ENCODE assay signal across 10 cellular contexts in the genomic region with DNA sequence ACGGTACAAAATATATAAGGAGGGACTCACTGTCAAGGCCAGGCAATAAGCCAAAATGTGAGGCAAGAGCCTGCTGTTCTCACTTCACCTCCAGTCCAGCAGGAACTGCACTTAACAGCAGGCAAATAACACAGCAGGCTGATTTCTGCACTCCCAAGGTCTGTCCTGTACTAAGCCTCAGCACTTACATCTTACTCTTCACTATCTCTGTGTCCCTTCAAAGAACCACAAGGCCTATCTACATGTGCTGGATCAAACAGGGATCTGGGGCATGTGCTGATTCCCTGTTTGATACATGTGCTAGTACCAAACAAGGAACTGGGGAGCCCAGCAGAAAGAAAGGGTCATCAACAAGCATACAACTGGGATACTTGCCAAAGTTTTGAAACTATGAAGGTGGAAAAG. TPM values are rescaled to one million over a fixed set of nuclear protein-coding genes. Genes with fewer than 3 reads are reported as not detected.
DNase-seq lines count a peak whose midpoint lies in the region; ATAC-seq and TF ChIP-seq lines count a peak whose summit lies in the region.
"Had no signal": no experiment of that assay in that cellular context is flagged by ENCODE, and none has a peak within 500 bp of the region (broad histone marks: within the 10 kb centered on the region; RNA-seq: fewer than 3 reads in every experiment).

No MANE protein-coding gene starts in this region.

- no peak overlapping the region for H3K4me3 Mint-ChIP-seq in activated CD4-positive, alpha-beta T cell treated with anti-CD3 and anti-CD28 coated beads for 36 hours

- TF ChIP-seq CTCF in AG04449 (IDR thresholded peaks at IDR 0.05; ENCODE audit: insufficient read depth, low read length, missing control alignments) (no peak), colonic mucosa (IDR thresholded peaks at IDR 0.05) (no peak), mucosa of descending colon (IDR thresholded peaks at IDR 0.05) (no peak)

- no peaks in the 10 kb centered on the region for H3K27me3 ChIP-seq in colonic mucosa

- H3K4me1 Mint-ChIP-seq in activated CD4-positive, alpha-beta T cell treated with anti-CD3 and anti-CD28 coated beads for 36 hours = no peaks in the 10 kb centered on the region

- H3K4me3 ChIP-seq in AG04449 (ENCODE audit: low read depth, low read length) (no peak overlapping the region), colonic mucosa (no peak overlapping the region), mucosa of descending colon (no peak overlapping the region)

- H3K27ac Mint-ChIP-seq in activated CD4-positive, alpha-beta T cell treated with anti-CD3 and anti-CD28 coated beads for 36 hours = no peak overlapping the region

- CTCF ChIA-PET in AG04449 (lab: Yijun Ruan, JAX) = interaction anchor here (0.9 kb wide), 1 partner anchor 18 kb away, joined by 4 read pairs; no protein-coding TSS in a partner anchor
- CTCF ChIA-PET in activated CD4-positive, alpha-beta T cell treated with anti-CD3 and anti-CD28 coated beads for 36 hours (lab: Charles Lee) = interaction anchor here (0.7 kb wide), 1 partner anchor 1262 kb away, joined by 3 read pairs; no protein-coding TSS in a partner anchor

- H3K9me3 ChIP-seq in colonic mucosa (no peaks in the 10 kb centered on the region), mucosa of descending colon (no peaks in the 10 kb centered on the region)

- POLR2A ChIA-PET in AG04449 (lab: Yijun Ruan, JAX) = no interaction called here
- POLR2A ChIA-PET in activated CD4-positive, alpha-beta T cell treated with anti-CD3 and anti-CD28 coated beads for 36 hours (lab: Charles Lee) = no interaction called here

- peak; percentile 63 for DNase-seq in AG04449 (ENCODE audit: low read depth, low spot score)
- peak; percentile 65 for DNase-seq in M059J (ENCODE audit: low read depth)
- peak; percentile 69 for DNase-seq in colonic mucosa
- peak in 1 of 3 donors; percentile 62 for DNase-seq in mucosa of descending colon
- no peak for DNase-seq in ecto neural progenitor cell (ENCODE audit: low spot score)
- no peak for DNase-seq in mesenteric fat pad (ENCODE audit: low spot score)
- DNase-seq in activated CD4-positive, alpha-beta T cell treated with anti-CD3 and anti-CD28 coated beads for 36 hours = no peak
- DNase-seq: activated CD4-positive, CD25-positive, alpha-beta regulatory T cell; GDM1 had no signal

- H3K27ac ChIP-seq in colonic mucosa = peak overlapping the region; percentile 38

- ATAC-seq in mucosa of descending colon (peak; percentile 85), HG03159 (IDR thresholded peaks at IDR 0.05; ENCODE audit: unreplicated experiment) (no peak)
- no peak for ATAC-seq in activated CD4-positive, alpha-beta T cell treated with anti-CD3 and anti-CD28 coated beads for 36 hours

- H3K9me3 Mint-ChIP-seq in activated CD4-positive, alpha-beta T cell treated with anti-CD3 and anti-CD28 coated beads for 36 hours (ENCODE audit: low read depth) = no peaks in the 10 kb centered on the region

- H3K9ac ChIP-seq in colonic mucosa (ENCODE audit: low read depth in 2 of 2, low read length in 2 of 2) = peak overlapping the region in 1 of 2 donors; percentile 0

- no peaks in the 10 kb centered on the region for H3K36me3 ChIP-seq in colonic mucosa
- no peaks in the 10 kb centered on the region for H3K36me3 ChIP-seq in mucosa of descending colon (ENCODE audit: low read depth)

- H3K27me3 Mint-ChIP-seq in activated CD4-positive, alpha-beta T cell treated with anti-CD3 and anti-CD28 coated beads for 36 hours = peaks cover 2% of the 10 kb centered on the region

- intact Hi-C loops in colonic mucosa (cut with DNase I) (no loop called here), mucosa of descending colon (cut with DNase I, micrococcal nuclease) (no loop called here)
- intact Hi-C loops in activated CD4-positive, alpha-beta T cell treated with anti-CD3 and anti-CD28 coated beads for 36 hours (cut with DNase I, micrococcal nuclease) = no loop called here

- no peaks in the 10 kb centered on the region for H3K36me3 Mint-ChIP-seq in activated CD4-positive, alpha-beta T cell treated with anti-CD3 and anti-CD28 coated beads for 36 hours (ENCODE audit: low read depth)

- H3K4me1 ChIP-seq in colonic mucosa (peaks cover 3% of the 10 kb centered on the region), mucosa of descending colon (ENCODE audit: low read depth) (peaks cover 19% of the 10 kb centered on the region)

RNA-seq across cellular contexts. Expression of a gene that starts 22.2 kb away (rescaled TPM):
- 31.4 and 43.0 TPM in 2 replicates for total RNA-seq in M059J (2014; rRNA removed; shearing (Covaris generic))
- total RNA-seq in colonic mucosa (10 to 100 TPM; 55.4 to 57.3 TPM), mucosa of descending colon (10 to 100 TPM; 42.1 to 74.7 (median 64.9) TPM), mesenteric fat pad (55.9 TPM)
- total RNA-seq in activated CD4-positive, alpha-beta T cell treated with anti-CD3 and anti-CD28 coated beads for 36 hours = 1 to 10 TPM; 6.6 TPM

Comparison
In these comparisons a context has a peak if more than half of its experiments do, and no peak if none do; other contexts are left out.
1. DNase-seq: peak in AG04449 (single experiment), M059J (single experiment) and colonic mucosa (single experiment); none in ecto neural progenitor cell (single experiment), mesenteric fat pad (single experiment) and activated CD4-positive, alpha-beta T cell treated with anti-CD3 and anti-CD28 coated beads for 36 hours (single experiment).